Comparison of ENCODE assay signal across 13 cellular contexts in genomic region chr3:104510091-104510860, GRCh38.
A peak's percentile ranks its signal among the peaks of the same experiment; 100 is the strongest.
DNase-seq lines count a peak whose midpoint lies in the region; ATAC-seq, FAIRE-seq and TF ChIP-seq lines count a peak whose summit lies in the region.
"Had no signal": no experiment of that assay in that cellular context is flagged by ENCODE, and none has a peak within 500 bp of the region (broad histone marks: within the 10 kb centered on the region; RNA-seq: fewer than 3 reads in every experiment).

No MANE protein-coding gene starts in this region.

- TF ChIP-seq POLR2A in H1 (IDR thresholded peaks at IDR 0.05; ENCODE audit: control extremely low read depth in 1 of 2, low read depth in 2 of 2, low read length in 2 of 2) = no peak

- peak overlapping the region; percentile 48; the same call in 1 of the 2 replicates for H2AFZ ChIP-seq in H1 (ENCODE audit: low read length)

- H3K18ac ChIP-seq in H1 (ENCODE audit: extremely low read depth, low read length) = no peak overlapping the region

- H4K20me1 ChIP-seq in H1 (replicated peaks in 1 of 2; ENCODE audit: control insufficient read depth in 1 of 2, insufficient read depth in 2 of 2, low read length in 2 of 2) = no peaks in the 10 kb centered on the region

- no peak overlapping the region for H2BK20ac ChIP-seq in H1 (ENCODE audit: low read length)

- TF ChIP-seq RAD21 in H1 (IDR thresholded peaks at IDR 0.05 in 1 of 2, conservative IDR thresholded peaks at IDR 0.05 in 1 of 2; ENCODE audit: low read depth in 2 of 2, low read length in 2 of 2) = no peak

- H3K14ac ChIP-seq in H1 (ENCODE audit: insufficient read length) = no peak overlapping the region

- H3K9me3 ChIP-seq in H1 (ENCODE audit: insufficient read depth in 2 of 2, low read depth in 1 of 2, low read length in 1 of 2) (no peaks in the 10 kb centered on the region; a peak in 1 of 4 replicates), left lung (peaks cover 0 to 6% of the 10 kb centered on the region in 2 donors)
- H3K9me3 ChIP-seq: testis had no signal

- H2AK5ac ChIP-seq in H1 (ENCODE audit: low read depth, low read length) = no peak overlapping the region

- no peaks in the 10 kb centered on the region for H3K36me3 ChIP-seq in H1 (ENCODE audit: control insufficient read depth in 2 of 4, insufficient read depth in 4 of 4, low read length in 3 of 4)
- no peaks in the 10 kb centered on the region for H3K36me3 ChIP-seq in left lung

- H3K23ac ChIP-seq in H1 (ENCODE audit: insufficient read length) = no peak overlapping the region

- POLR2A ChIA-PET in H1 (lab: Charles Lee; ENCODE audit: partially characterized antibody) = no interaction called here

- H2BK15ac ChIP-seq in H1 (ENCODE audit: low read length) = no peak overlapping the region

- H3K4me2 ChIP-seq in H1 (ENCODE audit: insufficient read depth in 1 of 2, low read depth in 2 of 2, low read length in 2 of 2) = no peak overlapping the region
- H3K4me2 ChIP-seq: KMS-11 had no signal

- TF ChIP-seq CTCF in H1 (IDR thresholded peaks at IDR 0.05; ENCODE audit: control extremely low read depth in 1 of 3, insufficient read depth in 1 of 3, low read depth in 1 of 3, low read length in 3 of 3) = no peak
- no peak for TF ChIP-seq CTCF in left lung (IDR thresholded peaks at IDR 0.05)

- no peaks in the 10 kb centered on the region for H3K23me2 ChIP-seq in H1 (ENCODE audit: low read depth, low read length)

- H2BK5ac ChIP-seq in H1 (ENCODE audit: low read depth, low read length) = no peak overlapping the region

- no peaks in the 10 kb centered on the region for H3K27me3 ChIP-seq in H1 (replicated peaks in 1 of 4; ENCODE audit: control insufficient read depth in 3 of 4, extremely low read depth in 1 of 4, insufficient read depth in 3 of 4, low read length in 3 of 4)
- H3K27me3 ChIP-seq in left lung = no peaks in the 10 kb centered on the region
- H3K27me3 ChIP-seq: testis had no signal

- H3K79me2 ChIP-seq in H1 (ENCODE audit: control insufficient read depth in 1 of 2, insufficient read depth in 2 of 2, low read length in 2 of 2) = no peaks in the 10 kb centered on the region

- no peak overlapping the region for H2BK120ac ChIP-seq in H1 (replicated peaks; ENCODE audit: low read depth, low read length)

- no peak overlapping the region for H4K5ac ChIP-seq in H1 (ENCODE audit: insufficient read length, low read depth, low read length)

- intact Hi-C loops in left lung (cut with DNase I) = no loop called here

- H3K56ac ChIP-seq in H1 (replicated peaks; ENCODE audit: insufficient read length, low read depth, low read length) = no peak overlapping the region

- ATAC-seq in HG02623 (IDR thresholded peaks at IDR 0.05; ENCODE audit: unreplicated experiment) (peak; percentile 45), left lung (no peak)
- ATAC-seq: SK-N-SH treated with all-trans-retinoic acid at 6 μM for 48 hours, WTC11 had no signal

- no peak overlapping the region for H3K9ac ChIP-seq in H1 (replicated peaks in 1 of 4; ENCODE audit: extremely low read depth in 1 of 4, low read depth in 3 of 4, low read length in 3 of 4)
- H3K9ac ChIP-seq: KMS-11 had no signal

- H3K4ac ChIP-seq in H1 (replicated peaks; ENCODE audit: insufficient read length, low read depth, low read length) = no peak overlapping the region

- no peak overlapping the region for H3K27ac ChIP-seq in H1 (ENCODE audit: low read depth, low read length)
- H3K27ac ChIP-seq in left lung = no peak overlapping the region
- H3K27ac ChIP-seq: KMS-11, testis had no signal

- H3K4me1 ChIP-seq in H1 (replicated peaks in 1 of 4; ENCODE audit: control insufficient read depth in 3 of 4, insufficient read depth in 4 of 4, low read length in 3 of 4) = peaks cover 0 to 6% (median 0%) of the 10 kb centered on the region in 4 experiments; a peak in 2 of 7 replicates
- no peaks in the 10 kb centered on the region for H3K4me1 ChIP-seq in left lung
- H3K4me1 ChIP-seq: testis had no signal

- H3K79me1 ChIP-seq in H1 (ENCODE audit: low read depth, low read length) = no peaks in the 10 kb centered on the region

- 95% methylated on average over 3 of the region's 3 CpGs; no CpG with 5 or more reads in 1 of the 2 experiments for WGBS in H1 (ENCODE audit: extremely low coverage in 1 of 2, insufficient coverage in 1 of 2, insufficient read length in 1 of 2, insufficient replicate concordance in 2 of 2, low coverage in 1 of 2, low lambda C conversion rate in 2 of 2, missing lambda C conversion rate in 1 of 2), 2 experiments

- no peak for TF ChIP-seq EP300 in H1 (IDR thresholded peaks at IDR 0.05; ENCODE audit: borderline replicate concordance in 1 of 2, low read depth in 2 of 2, low read length in 2 of 2)

- peak; percentile 76 to 80 for DNase-seq in AML-193 (lab: John Stamatoyannopoulos, UW)
- peak; percentile 80 for DNase-seq in NCI-H69 (lab: John Stamatoyannopoulos, UW)
- no peak for DNase-seq in H1 (ENCODE audit: low read depth in 1 of 2, low spot score in 2 of 2)
- no peak for DNase-seq in activated CD4-positive, CD25-positive, alpha-beta regulatory T cell (lab: John Stamatoyannopoulos, UW)
- no peak for DNase-seq in left lung
- DNase-seq in ureter (ENCODE audit: low spot score) = no peak
- no peak for DNase-seq in DMS79 treated with DMSO at 0.1 percent for 48 hours (lab: John Stamatoyannopoulos, UW)
- DNase-seq: NCI-H2029 treated with DMSO at 0.1 percent for 48 hours, testis had no signal

- no peak overlapping the region for H4K91ac ChIP-seq in H1 (replicated peaks; ENCODE audit: insufficient read length, low read length)

- no peak for FAIRE-seq in H1 (lab: Jason Lieb, UNC)

- H2BK12ac ChIP-seq in H1 (ENCODE audit: low read depth, low read length) = no peak overlapping the region; the same call in 1 of the 2 replicates

- no peak overlapping the region for H4K8ac ChIP-seq in H1 (ENCODE audit: extremely low read depth, insufficient read depth, low read length)

- CTCF ChIA-PET in H1 (lab: Charles Lee; ENCODE audit: partially characterized antibody) = no interaction called here

- H3K4me3 ChIP-seq in H1 (ENCODE audit: extremely low read depth in 1 of 4, insufficient read depth in 2 of 4, low read depth in 3 of 4, low read length in 4 of 4) = no peak overlapping the region
- H3K4me3 ChIP-seq in left lung = no peak overlapping the region
- H3K4me3 ChIP-seq: testis had no signal

TF ChIP-seq in H1, 55 proteins besides CTCF, POLR2A, EP300 and RAD21:
- TF ChIP-seq SAP30 (IDR thresholded peaks at IDR 0.05; ENCODE audit: insufficient read depth, insufficient replicate concordance, low read length) (no peak), ASH2L (IDR thresholded peaks at IDR 0.05; ENCODE audit: low read length) (no peak), GABPA (IDR thresholded peaks at IDR 0.05; ENCODE audit: borderline replicate concordance, insufficient read depth, low read length) (no peak), YY1 (IDR thresholded peaks at IDR 0.05; ENCODE audit: low read depth, low read length) (no peak), CREB1 (IDR thresholded peaks at IDR 0.05) (no peak), TAF7 (optimal IDR thresholded peaks at IDR 0.05; ENCODE audit: borderline replicate concordance, low read depth, low read length) (no peak), BCL11A (IDR thresholded peaks at IDR 0.05; ENCODE audit: low read depth in 2 of 2, low read length in 2 of 2) (no peak), JUN (IDR thresholded peaks at IDR 0.05; ENCODE audit: low read depth, low read length) (no peak), SP2 (IDR thresholded peaks at IDR 0.05; ENCODE audit: low read length) (no peak), ATF3 (IDR thresholded peaks at IDR 0.05; ENCODE audit: insufficient read depth, low read depth, low read length) (no peak), RFX5 (IDR thresholded peaks at IDR 0.05; ENCODE audit: borderline replicate concordance, low read depth, low read length) (no peak), JUND (IDR thresholded peaks at IDR 0.05; ENCODE audit: low read length) (no peak), CTBP2 (IDR thresholded peaks at IDR 0.05; ENCODE audit: borderline replicate concordance, insufficient read depth, insufficient read length, low read length) (no peak), BRCA1 (IDR thresholded peaks at IDR 0.05; ENCODE audit: low read depth, low read length) (no peak), HDAC2 (IDR thresholded peaks at IDR 0.05; ENCODE audit: borderline replicate concordance in 1 of 2, low read depth in 2 of 2, low read length in 2 of 2) (no peak), EZH2 (IDR thresholded peaks at IDR 0.05; ENCODE audit: low read depth, low read length, severe bottlenecking) (no peak), CHD2 (IDR thresholded peaks at IDR 0.05; ENCODE audit: low read length) (no peak), KDM1A (IDR thresholded peaks at IDR 0.05; ENCODE audit: borderline replicate concordance, low read length) (no peak), SIN3A (conservative IDR thresholded peaks at IDR 0.05 in 1 of 2, IDR thresholded peaks at IDR 0.05 in 1 of 2; ENCODE audit: low read depth in 1 of 2, low read length in 2 of 2) (no peak), CBX8 (IDR thresholded peaks at IDR 0.05; ENCODE audit: borderline replicate concordance, low read depth, low read length) (no peak)

Comparison
In these comparisons a context has a peak if more than half of its experiments do, and no peak if none do; other contexts are left out.
1. DNase-seq: peak in AML-193 (2 of 2) and NCI-H69 (single experiment); none in H1 (0 of 2), activated CD4-positive, CD25-positive, alpha-beta regulatory T cell (0 of 4), left lung (0 of 2), ureter (single experiment) and DMS79 treated with DMSO at 0.1 percent for 48 hours (single experiment).